Comparison of ENCODE assay signal across 20 cellular contexts in the genomic region with DNA sequence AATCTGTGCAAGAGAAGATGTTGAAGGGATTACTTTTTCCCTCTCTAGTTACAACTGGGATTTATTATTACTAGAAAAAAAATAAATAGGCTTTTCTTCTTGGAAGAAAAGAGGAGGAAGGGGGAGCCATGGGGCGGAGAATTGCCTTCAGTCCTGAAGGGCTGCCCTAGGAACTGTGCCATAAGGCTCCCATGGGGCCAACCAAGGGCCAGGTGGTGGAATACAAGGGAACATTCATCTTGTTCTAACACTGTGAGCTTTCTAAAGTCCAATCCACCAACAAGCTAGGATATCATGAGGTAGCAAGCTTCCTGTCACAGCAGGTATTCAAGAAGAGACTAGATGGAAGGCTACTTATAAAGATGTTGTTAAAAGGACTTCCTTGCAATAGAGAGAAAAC.
"Had no signal": no experiment of that assay in that cellular context is flagged by ENCODE, and none has a peak within 500 bp of the region (broad histone marks: within the 10 kb centered on the region; RNA-seq: fewer than 3 reads in every experiment).

No MANE protein-coding gene starts in this region.

- H3K27me3 ChIP-seq: hepatocyte, ovary, tibial nerve had no signal

- H3K9me3 Mint-ChIP-seq: activated naive CD4-positive, alpha-beta T cell treated with anti-CD3 and anti-CD28 coated beads, Interleukin-2, amount 50 U/mL, for 24 hours; activated naive CD8-positive, alpha-beta T cell treated with anti-CD3 and anti-CD28 coated beads, Interleukin-2, amount 50 U/mL, for 24 hours; activated T-cell treated with anti-CD3 and anti-CD28 coated beads, Interleukin-2, amount 50 U/mL, for 4 hours; activated T-helper 17 cell treated with anti-CD3 and anti-CD28 coated beads, Interleukin-2, amount 50 U/mL, for 72 hours; dendritic cell treated with granulocyte-macrophage colony-stimulating factor and Interleukin-4, amounts not matched to agents 40 ng/mL and 50 ng/mL, for 4 days; naive thymus-derived CD4-positive, alpha-beta T cell had no signal

- H3K9me3 ChIP-seq: ovary, prostate gland, tibial nerve had no signal

- H3K36me3 Mint-ChIP-seq: activated naive CD4-positive, alpha-beta T cell treated with anti-CD3 and anti-CD28 coated beads, Interleukin-2, amount 50 U/mL, for 24 hours; naive thymus-derived CD4-positive, alpha-beta T cell had no signal

- H3K27me3 Mint-ChIP-seq: activated naive CD4-positive, alpha-beta T cell treated with anti-CD3 and anti-CD28 coated beads, Interleukin-2, amount 50 U/mL, for 24 hours had no signal

- H3K27ac Mint-ChIP-seq: activated naive CD4-positive, alpha-beta T cell treated with anti-CD3 and anti-CD28 coated beads, Interleukin-2, amount 50 U/mL, for 24 hours; activated naive CD8-positive, alpha-beta T cell treated with anti-CD3 and anti-CD28 coated beads, Interleukin-2, amount 50 U/mL, for 24 hours; activated T-helper 17 cell treated with anti-CD3 and anti-CD28 coated beads, Interleukin-2, amount 50 U/mL, for 72 hours; dendritic cell treated with granulocyte-macrophage colony-stimulating factor and Interleukin-4, amounts not matched to agents 40 ng/mL and 50 ng/mL, for 4 days; naive thymus-derived CD4-positive, alpha-beta T cell; T-helper 17 cell had no signal

- ATAC-seq: activated CD4-positive, CD25-positive, alpha-beta regulatory T cell treated with anti-CD3 and anti-CD28 coated beads, Interleukin-2, amount 50 U/mL, for 24 hours; activated naive CD8-positive, alpha-beta T cell treated with anti-CD3 and anti-CD28 coated beads, Interleukin-2, amount 50 U/mL, for 24 hours; activated T-cell treated with anti-CD3 and anti-CD28 coated beads, Interleukin-2, amount 50 U/mL, for 4 hours; activated T-helper 17 cell treated with anti-CD3 and anti-CD28 coated beads, Interleukin-2, amount 50 U/mL, for 72 hours; naive thymus-derived CD4-positive, alpha-beta T cell; T-helper 17 cell had no signal

- H3K4me3 ChIP-seq: hepatocyte, ovary, prostate gland, tibial nerve had no signal

- DNase-seq: activated CD4-positive, alpha-beta T cell treated with anti-CD3 and anti-CD28 coated beads for 48 hours; activated CD4-positive, alpha-beta T cell treated with anti-CD3 and anti-CD28 coated beads, Interleukin-2, amount 50 U/mL, for 48 hours; activated naive CD8-positive, alpha-beta T cell treated with anti-CD3 and anti-CD28 coated beads, Interleukin-2, amount 50 U/mL, for 24 hours; activated T-cell treated with anti-CD3 and anti-CD28 coated beads, Interleukin-2, amount 50 U/mL, for 4 hours; caudate nucleus; mammary epithelial cell; naive thymus-derived CD4-positive, alpha-beta T cell; ovary; stimulated activated CD4-positive, alpha-beta T cell treated with anti-CD3 and anti-CD28 coated beads, Interleukin-15, amount 100 ng/mL, for 24 hours; stimulated activated naive CD4-positive, alpha-beta T cell treated with Interleukin-2 at 50 U/mL for 16 hours; T-helper 17 cell; T1000; WERI-Rb-1 had no signal

- H3K36me3 ChIP-seq: ovary, prostate gland, tibial nerve, WERI-Rb-1 had no signal

- H3K4me1 ChIP-seq: prostate gland had no signal

- H3K4me3 Mint-ChIP-seq: activated naive CD4-positive, alpha-beta T cell treated with anti-CD3 and anti-CD28 coated beads, Interleukin-2, amount 50 U/mL, for 24 hours; activated naive CD8-positive, alpha-beta T cell treated with anti-CD3 and anti-CD28 coated beads, Interleukin-2, amount 50 U/mL, for 24 hours; activated T-cell treated with anti-CD3 and anti-CD28 coated beads, Interleukin-2, amount 50 U/mL, for 4 hours; activated T-helper 17 cell treated with anti-CD3 and anti-CD28 coated beads, Interleukin-2, amount 50 U/mL, for 72 hours; dendritic cell treated with granulocyte-macrophage colony-stimulating factor and Interleukin-4, amounts not matched to agents 40 ng/mL and 50 ng/mL, for 4 days; naive thymus-derived CD4-positive, alpha-beta T cell; T-helper 17 cell had no signal

- H3K4me1 Mint-ChIP-seq: activated naive CD4-positive, alpha-beta T cell treated with anti-CD3 and anti-CD28 coated beads, Interleukin-2, amount 50 U/mL, for 24 hours; activated naive CD8-positive, alpha-beta T cell treated with anti-CD3 and anti-CD28 coated beads, Interleukin-2, amount 50 U/mL, for 24 hours; activated T-helper 17 cell treated with anti-CD3 and anti-CD28 coated beads, Interleukin-2, amount 50 U/mL, for 72 hours; naive thymus-derived CD4-positive, alpha-beta T cell; T-helper 17 cell had no signal
